18 cellular contexts compared by ENCODE assay signal in the genomic region with DNA sequence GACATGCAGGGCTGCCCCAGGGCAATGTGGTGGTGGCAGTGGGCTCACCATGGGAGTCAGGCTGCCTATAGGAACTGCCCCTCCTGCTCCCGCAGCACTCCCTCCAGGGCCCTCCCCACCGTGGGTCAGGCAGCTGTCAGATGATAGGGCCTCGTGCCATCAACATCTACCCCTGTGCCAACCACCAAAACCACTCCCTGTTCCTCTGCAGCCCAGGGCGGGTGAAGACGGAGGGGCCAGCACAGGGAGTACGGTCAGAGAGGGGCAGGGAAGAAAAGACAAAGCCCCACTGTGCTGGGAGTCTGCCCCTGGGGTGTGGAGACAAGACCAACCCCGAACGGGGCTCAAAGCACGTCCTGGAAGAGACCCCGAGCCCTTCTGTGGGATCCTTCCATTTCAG.
A peak's percentile ranks its signal among the peaks of the same experiment; 100 is the strongest.
DNase-seq lines count a peak whose midpoint lies in the region; ATAC-seq, FAIRE-seq and TF ChIP-seq lines count a peak whose summit lies in the region.
"Had no signal": no experiment of that assay in that cellular context is flagged by ENCODE, and none has a peak within 500 bp of the region (broad histone marks: within the 10 kb centered on the region; RNA-seq: fewer than 3 reads in every experiment).

No MANE protein-coding gene starts in this region.

- no peaks in the 10 kb centered on the region for H3K79me1 ChIP-seq in neuronal stem cell (ENCODE audit: low read depth, low read length)

- H3K27me3 ChIP-seq in neuronal stem cell (ENCODE audit: control insufficient read depth in 3 of 3, insufficient read depth in 3 of 3, low read depth in 1 of 3, low read length in 3 of 3), result no peaks in the 10 kb centered on the region

- H3K14ac ChIP-seq in neuronal stem cell (ENCODE audit: low read length), result peak overlapping the region; percentile 27

- H3K23ac ChIP-seq in neuronal stem cell (ENCODE audit: low read depth, low read length, poor library complexity), result no peak overlapping the region

- in situ Hi-C loops in SK-MEL-5 (cut with HindIII; ENCODE audit: low pct_unique_long_range_greater_than_20kb, low sequenced_read_pairs), result no loop called here

- H4K91ac ChIP-seq in neuronal stem cell (ENCODE audit: low read depth, low read length, poor library complexity), result no peak overlapping the region

- H3K18ac ChIP-seq in neuronal stem cell (ENCODE audit: low read length), result peak overlapping the region; percentile 57

- no peaks in the 10 kb centered on the region for H3K9me3 ChIP-seq in neuronal stem cell (replicated peaks in 1 of 2; ENCODE audit: control insufficient read depth in 2 of 2, insufficient read depth in 1 of 2, low read depth in 1 of 2, low read length in 2 of 2)

- no peak for ATAC-seq in GM21737 (IDR thresholded peaks at IDR 0.05; ENCODE audit: unreplicated experiment)
- ATAC-seq: activated CD4-positive, alpha-beta T cell treated with anti-CD3 and anti-CD28 coated beads for 36 hours had no signal

- intact Hi-C loops in cardiac septum (cut with DNase I), result loop anchor here (2.0 kb wide), 1 partner anchor 15 kb away; no protein-coding TSS in a partner anchor

- no peak overlapping the region for H3K9ac ChIP-seq in neuronal stem cell (ENCODE audit: low read depth, low read length, poor library complexity)

- DNase-seq in SK-MEL-5 (ENCODE audit: low read depth, low spot score) (peak; percentile 74), cardiac septum (ENCODE audit: low spot score) (peak; percentile 87), neuronal stem cell (ENCODE audit: low spot score) (no peak), SK-N-DZ (ENCODE audit: low spot score) (no peak), COLO668 (lab: John Stamatoyannopoulos, UW; ENCODE audit: unreplicated experiment) (no peak), D721Med (ENCODE audit: insufficient read length, low spot score) (no peak)
- DNase-seq: activated CD4-positive, alpha-beta T cell treated with anti-CD3 and anti-CD28 coated beads for 36 hours; activated gamma-delta T cell; CD4-positive, CD25-positive, alpha-beta regulatory T cell; cortex of kidney; Karpas-422; NCI-H446; stimulated activated CD4-positive, alpha-beta T cell treated with anti-CD3 and anti-CD28 coated beads, Interleukin-15, amount 100 ng/mL, for 24 hours; stimulated activated naive B cell treated with anti-CD40 and anti-IgM and Interleukin-4, amounts not matched to agents 10 μg/mL and 1 μg/mL and 100 μg/mL, for 72 hours had no signal

- H3K4me2 ChIP-seq in neuronal stem cell (ENCODE audit: insufficient read depth, low read length, poor library complexity, severe bottlenecking), result no peak overlapping the region

- H2BK12ac ChIP-seq in neuronal stem cell (ENCODE audit: low read length), result no peak overlapping the region

- peaks cover 0 to 1% of the 10 kb centered on the region in 2 donors for H3K4me1 ChIP-seq in neuronal stem cell (ENCODE audit: control insufficient read depth in 2 of 2, insufficient read depth in 1 of 2, low read depth in 1 of 2, low read length in 2 of 2)

- H2BK15ac ChIP-seq in neuronal stem cell (ENCODE audit: low read length), result no peak overlapping the region

- no peak for TF ChIP-seq CTCF in D721Med (IDR thresholded peaks at IDR 0.05; ENCODE audit: insufficient read depth, missing control alignments)

- H3K27ac ChIP-seq in neuronal stem cell (replicated peaks; ENCODE audit: low read length) (no peak overlapping the region), temporal lobe (ENCODE audit: low read depth, low read length) (peak overlapping the region; percentile 94)

- no peak overlapping the region for H4K8ac ChIP-seq in neuronal stem cell (ENCODE audit: low read depth, low read length)

- no CpG with 5 or more reads among the region's 10 CpGs for WGBS in neuronal stem cell (ENCODE audit: extremely low coverage in 2 of 2, insufficient read length in 2 of 2, insufficient replicate concordance in 1 of 2), 2 donors

- no peak overlapping the region for H3K4me3 ChIP-seq in neuronal stem cell (ENCODE audit: low read length in 2 of 2)

- no peak overlapping the region for H2BK120ac ChIP-seq in neuronal stem cell (ENCODE audit: low read depth, low read length)

- H2AFZ ChIP-seq in neuronal stem cell (ENCODE audit: low read length), result no peak overlapping the region

- H2AK5ac ChIP-seq in neuronal stem cell (ENCODE audit: low read depth, low read length), result peak overlapping the region; percentile 32

- H3K36me3 ChIP-seq in neuronal stem cell (replicated peaks in 1 of 2; ENCODE audit: control insufficient read depth in 2 of 2, insufficient read depth in 2 of 2, low read length in 2 of 2), result no peaks in the 10 kb centered on the region

- H2BK5ac ChIP-seq in neuronal stem cell (ENCODE audit: low read length), result no peak overlapping the region

- no peak overlapping the region for H3K4ac ChIP-seq in neuronal stem cell (ENCODE audit: low read length)

- no peak for FAIRE-seq in D721Med (lab: Jason Lieb, UNC)
- FAIRE-seq: frontal cortex, H1 had no signal

Comparison
In these comparisons a context has a peak if more than half of its experiments do, and no peak if none do; other contexts are left out.
1. DNase-seq: peak in SK-MEL-5 (single experiment) and cardiac septum (single experiment); none in neuronal stem cell (single experiment), SK-N-DZ (single experiment), COLO668 (single experiment) and D721Med (single experiment).